ENCODE assay signal across 1 cellular context in the genomic region with DNA sequence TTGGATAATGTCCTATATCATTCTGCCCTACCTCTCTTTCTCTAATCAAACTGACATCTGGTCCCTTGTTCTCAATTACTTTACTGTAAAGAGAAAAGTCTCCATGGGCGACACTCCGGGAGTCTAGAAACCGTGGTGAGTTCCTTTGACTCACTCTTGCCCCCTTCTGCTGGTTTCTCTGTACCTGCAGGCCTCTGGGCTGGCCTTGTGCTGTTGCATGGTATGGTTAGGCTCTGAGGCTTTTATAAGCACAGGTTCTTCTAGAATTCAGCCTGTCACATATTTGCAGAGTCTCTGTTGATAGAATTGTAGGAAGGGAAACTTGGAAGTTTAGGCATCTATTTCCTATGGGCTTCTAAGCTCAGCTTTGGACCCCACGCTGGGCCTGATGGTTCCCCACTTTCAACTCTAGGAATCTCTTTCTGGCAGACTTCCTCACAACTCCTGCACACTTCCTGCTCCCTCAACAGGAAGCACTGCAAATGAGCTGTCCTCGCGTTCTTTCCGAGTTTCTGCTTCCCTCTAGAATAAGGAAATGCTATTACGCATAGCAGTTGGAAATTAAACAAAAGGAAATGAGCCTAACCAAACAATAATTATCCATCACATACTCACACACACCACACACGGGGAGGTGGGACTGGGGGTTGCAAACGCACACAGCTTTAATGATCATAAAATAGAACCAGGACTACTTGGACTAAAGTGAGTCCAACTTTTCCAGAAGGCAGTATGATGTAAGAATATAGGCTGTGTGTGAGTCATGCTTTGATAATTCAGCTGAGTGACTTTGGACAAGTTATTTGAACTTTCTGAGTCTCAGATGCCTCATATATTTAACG.
TF ChIP-seq lines count a peak whose summit lies in the region.

No MANE protein-coding gene starts in this region.

TF ChIP-seq in K562, 482 proteins besides CTCF, POLR2A, EP300 and RAD21 (continued from another document):
- TF ChIP-seq FOSL1 (tag; conservative IDR thresholded peaks at IDR 0.05) (peak; percentile 86), ZNF584 (CRISPR knock-in tag; IDR thresholded peaks at IDR 0.05; ENCODE audit: low read depth) (0 out of 2 replicates have a peak, but pooled peaks have one; percentile 47), NCOR1 (IDR thresholded peaks at IDR 0.05) (no peak), ZEB2 (IDR thresholded peaks at IDR 0.05) (no peak), ELF1 (tag; IDR thresholded peaks at IDR 0.05) (peak; percentile 49), EHMT2 (IDR thresholded peaks at IDR 0.05) (no peak), JUND (IDR thresholded peaks at IDR 0.05; ENCODE audit: borderline replicate concordance, low read depth, low read length) (peak; percentile 79), JUND (tag; IDR thresholded peaks at IDR 0.05; ENCODE audit: borderline replicate concordance, low read depth, low read length) (peak; percentile 12; the same call in 1 of the 3 replicates), CCAR2 (IDR thresholded peaks at IDR 0.05; ENCODE audit: low read depth, low read length) (no peak), CEBPG (CRISPR knock-in tag; IDR thresholded peaks at IDR 0.05) (no peak), CEBPG (tag; conservative IDR thresholded peaks at IDR 0.05 in 1 of 2, IDR thresholded peaks at IDR 0.05 in 1 of 2) (peak in 1 of 2 experiments; percentile 78; a peak in 3 of 4 replicates), SETDB1 (IDR thresholded peaks at IDR 0.05; ENCODE audit: low read length) (no peak), ZNF561 (CRISPR knock-in tag; conservative IDR thresholded peaks at IDR 0.05) (no peak), RBFOX2 (IDR thresholded peaks at IDR 0.05; ENCODE audit: low read depth, low read length) (no peak), CEBPB (tag; IDR thresholded peaks at IDR 0.05) (0 out of 2 replicates have a peak, but pooled peaks have one; percentile 7), TCF7 (IDR thresholded peaks at IDR 0.05; ENCODE audit: borderline replicate concordance) (no peak), SNAPC5 (CRISPR knock-in tag; IDR thresholded peaks at IDR 0.05) (no peak), JUN (IDR thresholded peaks at IDR 0.05; ENCODE audit: borderline replicate concordance, low read depth, low read length) (0 out of 2 replicates have a peak, but pooled peaks have one; percentile 50), JUN (CRISPR knock-in tag; IDR thresholded peaks at IDR 0.05; ENCODE audit: borderline replicate concordance) (no peak), GABPA (tag; conservative IDR thresholded peaks at IDR 0.05; ENCODE audit: low read depth) (peak; percentile 18; the same call in 1 of the 2 replicates), NRF1 (conservative IDR thresholded peaks at IDR 0.05 in 1 of 2, IDR thresholded peaks at IDR 0.05 in 1 of 2) (no peak), ATF2 (CRISPR knock-in tag; IDR thresholded peaks at IDR 0.05) (no peak), JUNB (CRISPR knock-in tag; conservative IDR thresholded peaks at IDR 0.05) (0 out of 2 replicates have a peak, but pooled peaks have one; percentile 51), ZNF589 (CRISPR knock-in tag; IDR thresholded peaks at IDR 0.05; ENCODE audit: low read depth) (0 out of 2 replicates have a peak, but pooled peaks have one; percentile 43), POLR2AphosphoS2 (IDR thresholded peaks at IDR 0.05; ENCODE audit: low read length) (no peak), RBM14 (IDR thresholded peaks at IDR 0.05; ENCODE audit: borderline replicate concordance, insufficient read depth, low read depth, low read length) (no peak)
- TF ChIP-seq, protein P1, sequence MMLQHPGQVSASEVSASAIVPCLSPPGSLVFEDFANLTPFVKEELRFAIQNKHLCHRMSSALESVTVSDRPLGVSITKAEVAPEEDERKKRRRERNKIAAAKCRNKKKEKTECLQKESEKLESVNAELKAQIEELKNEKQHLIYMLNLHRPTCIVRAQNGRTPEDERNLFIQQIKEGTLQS (IDR thresholded peaks at IDR 0.05) = peak; percentile 85
- TF ChIP-seq, protein P1 (CRISPR knock-in tag; conservative IDR thresholded peaks at IDR 0.05) = no peak
- TF ChIP-seq, protein P2, sequence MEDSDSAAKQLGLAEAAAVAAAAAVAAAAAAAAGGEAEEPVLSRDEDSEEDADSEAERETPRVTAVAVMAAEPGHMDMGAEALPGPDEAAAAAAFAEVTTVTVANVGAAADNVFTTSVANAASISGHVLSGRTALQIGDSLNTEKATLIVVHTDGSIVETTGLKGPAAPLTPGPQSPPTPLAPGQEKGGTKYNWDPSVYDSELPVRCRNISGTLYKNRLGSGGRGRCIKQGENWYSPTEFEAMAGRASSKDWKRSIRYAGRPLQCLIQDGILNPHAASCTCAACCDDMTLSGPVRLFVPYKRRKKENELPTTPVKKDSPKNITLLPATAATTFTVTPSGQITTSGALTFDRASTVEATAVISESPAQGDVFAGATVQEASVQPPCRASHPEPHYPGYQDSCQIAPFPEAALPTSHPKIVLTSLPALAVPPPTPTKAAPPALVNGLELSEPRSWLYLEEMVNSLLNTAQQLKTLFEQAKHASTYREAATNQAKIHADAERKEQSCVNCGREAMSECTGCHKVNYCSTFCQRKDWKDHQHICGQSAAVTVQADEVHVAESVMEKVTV (CRISPR knock-in tag; IDR thresholded peaks at IDR 0.05) = peak; percentile 40; the same call in 1 of the 2 replicates
